ENCODE assay signal across 8 cellular contexts in the genomic region with DNA sequence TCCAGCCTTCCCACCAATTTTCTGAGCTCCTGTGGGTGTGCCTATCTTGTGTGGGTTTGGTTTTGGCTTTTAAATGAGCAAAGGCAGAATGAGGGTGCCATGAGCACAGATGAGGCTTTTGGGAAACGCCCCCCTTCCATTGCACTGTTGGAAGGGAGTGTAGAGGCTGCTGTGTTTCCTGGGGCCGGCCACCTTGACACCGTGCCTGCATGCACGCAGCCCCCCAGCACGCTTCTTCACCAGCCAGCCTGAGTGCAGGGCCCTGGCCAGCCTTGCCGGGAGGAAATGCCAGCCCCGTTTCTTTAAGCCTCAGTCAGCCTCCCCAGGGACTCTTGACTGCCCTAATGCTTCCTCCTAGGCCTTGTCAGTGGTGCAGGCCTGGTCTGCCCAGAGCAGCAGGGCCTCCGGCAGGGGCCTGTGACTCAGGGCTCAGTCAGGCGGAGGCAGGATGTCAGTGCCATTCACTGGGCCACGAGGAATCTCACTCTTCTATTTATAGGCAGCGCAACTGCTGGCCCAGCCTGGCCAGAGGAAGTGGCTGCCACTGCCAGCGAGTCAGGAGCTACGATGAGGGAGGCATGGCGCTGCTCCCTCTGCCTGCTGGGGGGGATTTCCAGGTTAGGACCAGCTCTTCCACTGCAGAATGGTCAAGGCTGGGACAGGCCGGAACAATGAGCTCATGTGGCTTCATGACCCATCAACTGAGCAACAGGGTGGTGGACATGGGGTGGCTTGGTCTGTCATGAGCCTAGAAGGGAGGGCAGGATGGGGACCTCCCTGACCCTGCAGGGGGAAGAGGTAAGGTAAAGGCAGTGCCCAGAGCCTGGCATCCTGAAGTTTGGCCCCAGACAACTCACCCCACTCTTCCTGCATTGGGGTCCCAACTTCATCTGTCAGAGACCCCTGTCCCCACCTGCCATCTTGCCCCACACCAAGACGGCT.
DNase-seq lines count a peak whose midpoint lies in the region; ATAC-seq and TF ChIP-seq lines count a peak whose summit lies in the region.

No MANE protein-coding gene starts in this region.

- peak overlapping the region; percentile 96 for H3K27ac Mint-ChIP-seq in MCF 10A (ENCODE audit: low read depth, unreplicated experiment)

- POLR2A ChIA-PET in MCF 10A (lab: Yijun Ruan, JAX), result interaction anchor here (0.6 to 2.1 kb wide), 13 partner anchors 9 to 193 kb away, joined by 3 to 14 read pairs (median 3); no protein-coding TSS in a partner anchor

- no peak overlapping the region for H3K4me3 Mint-ChIP-seq in MCF 10A (ENCODE audit: unreplicated experiment)

- no TSS peak for BruUV-seq in MCF 10A (replicated peaks; lab: Mats Ljungman, UMichigan)

- no peak for TF ChIP-seq CTCF in MCF 10A (IDR thresholded peaks at IDR 0.05; ENCODE audit: unreplicated experiment)

- H3K27me3 Mint-ChIP-seq in MCF 10A (ENCODE audit: insufficient read depth, unreplicated experiment), result no peaks in the 10 kb centered on the region

- no peaks in the 10 kb centered on the region for H3K9me3 Mint-ChIP-seq in MCF 10A (ENCODE audit: unreplicated experiment)

- H3K36me3 Mint-ChIP-seq in MCF 10A (ENCODE audit: insufficient read depth, unreplicated experiment), result peaks cover 13% of the 10 kb centered on the region

- intact Hi-C loops in MCF 10A (cut with micrococcal nuclease), result loop anchor here (1.0 kb wide), 1 partner anchor 15 kb away; no protein-coding TSS in a partner anchor

- ATAC-seq in GM21723 (IDR thresholded peaks at IDR 0.05; ENCODE audit: unreplicated experiment) (peak; percentile 60), HG03280 (IDR thresholded peaks at IDR 0.05; ENCODE audit: unreplicated experiment) (no peak), HG03025 (IDR thresholded peaks at IDR 0.05; ENCODE audit: low FRiP score, unreplicated experiment) (no peak)

- peaks cover 30% of the 10 kb centered on the region for H3K4me1 Mint-ChIP-seq in MCF 10A (ENCODE audit: insufficient read depth, unreplicated experiment)

- DNase-seq in GDM1 (lab: John Stamatoyannopoulos, UW) (peak; percentile 92), NAMALWA (ENCODE audit: low spot score) (peak; percentile 78), MCF 10A (ENCODE audit: unreplicated experiment) (peak; percentile 93), iris pigment epithelial cell (ENCODE audit: low read depth) (peak; percentile 97)
- DNase-seq in stimulated activated CD8-positive, alpha-beta memory T cell treated with anti-CD3 and anti-CD28 coated beads, Interleukin-15, amount 100 ng/mL, for 48 hours (ENCODE audit: low read depth in 2 of 2), result peak; percentile 11 to 14

- CTCF ChIA-PET in MCF 10A (lab: Yijun Ruan, JAX), result interaction anchor here (0.6 to 1.3 kb wide), 4 partner anchors 246 to 835 kb away, joined by 3 to 4 read pairs (median 4); no protein-coding TSS in a partner anchor

Comparison
In these comparisons a context has a peak if more than half of its experiments do, and no peak if none do; other contexts are left out.
1. DNase-seq: peak in every context shown above with its lines; median percentile 97 in iris pigment epithelial cell; 93 in MCF 10A; 92 in GDM1; 78 in NAMALWA; 12 in stimulated activated CD8-positive, alpha-beta memory T cell treated with anti-CD3 and anti-CD28 coated beads, Interleukin-15, amount 100 ng/mL, for 48 hours.